In genomic region chr19:7868326-7868670, GRCh38 we compare ENCODE assay signal across 1 cellular context.
A peak's percentile ranks its signal among the peaks of the same experiment; 100 is the strongest.
TF ChIP-seq lines count a peak whose summit lies in the region.

No MANE protein-coding gene starts in this region.

TF ChIP-seq in K562, 482 proteins besides CTCF, POLR2A, EP300 and RAD21 (continued from another document):
- TF ChIP-seq ZNF696 (CRISPR knock-in tag; conservative IDR thresholded peaks at IDR 0.05), result no peak
- TF ChIP-seq MAX (CRISPR knock-in tag; IDR thresholded peaks at IDR 0.05), result peak; percentile 84
